7 cellular contexts compared by ENCODE assay signal in the genomic region with DNA sequence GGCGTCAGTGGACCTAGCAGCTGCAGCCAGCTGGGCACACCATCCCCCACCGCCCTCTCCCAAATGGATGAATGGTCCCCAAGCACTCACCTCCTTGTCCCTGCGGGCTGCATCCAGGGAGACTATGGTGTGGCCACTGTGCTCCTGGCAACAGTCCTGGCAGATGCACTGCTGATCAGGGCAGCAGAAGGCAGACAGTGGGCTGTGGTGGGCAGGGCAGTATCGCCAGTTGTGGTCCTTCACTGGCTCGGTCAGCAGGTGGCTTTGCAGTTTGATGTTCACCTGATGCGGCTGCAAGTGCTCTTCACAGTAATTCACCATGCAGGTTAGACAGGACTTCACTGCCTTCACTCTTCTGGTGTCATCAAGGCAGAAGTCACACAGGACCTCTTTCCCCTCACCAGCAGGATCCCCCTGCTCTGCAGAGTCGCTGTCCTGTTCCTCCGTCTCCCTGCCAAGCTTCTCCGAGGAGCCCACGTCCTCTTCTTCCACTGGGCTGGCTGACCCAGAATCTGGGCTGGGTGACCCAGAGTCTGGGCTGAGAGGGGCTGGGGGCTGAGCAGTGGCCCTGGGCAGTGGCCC. TPM values are rescaled to one million over a fixed set of nuclear protein-coding genes. Genes with fewer than 3 reads are reported as not detected.
DNase-seq lines count a peak whose midpoint lies in the region; ATAC-seq and TF ChIP-seq lines count a peak whose summit lies in the region.

No MANE protein-coding gene starts in this region.

- H3K4me3 ChIP-seq in HCT116 (replicated peaks in 1 of 2; ENCODE audit: low read depth in 1 of 2, low read length in 2 of 2) (peak overlapping the region; percentile 41 to 58), smooth muscle cell (peak overlapping the region; percentile 49)

- WGBS in smooth muscle cell (ENCODE audit: low lambda C conversion rate), result 55% methylated on average over 10 of the region's 10 CpGs

- RAD21 ChIA-PET in HCT116 (lab: Charles Lee; ENCODE audit: low non-redundant PET in 1 of 2, low total read pairs in 2 of 2, uncharacterized antibody in 2 of 2, unreplicated experiment in 2 of 2), result no interaction called here

- DNase-seq in HCT116 (ENCODE audit: low read depth, low spot score), result no peak
- peak; percentile 35 for DNase-seq in SK-N-DZ (ENCODE audit: low spot score)
- peak; percentile 76 for DNase-seq in cardiac septum (ENCODE audit: low spot score)
- DNase-seq in smooth muscle cell (lab: John Stamatoyannopoulos, UW; ENCODE audit: unreplicated experiment), result no peak
- DNase-seq in activated effector memory CD4-positive, alpha-beta T cell treated with anti-CD3 and anti-CD28 coated beads, Interleukin-2, amount 50 U/mL, for 16 hours, result no peak
- DNase-seq in NK-92 (lab: John Stamatoyannopoulos, UW; ENCODE audit: unreplicated experiment), result no peak
- DNase-seq in RKO (ENCODE audit: low spot score), result no peak

- H3K36me3 ChIP-seq in HCT116 (ENCODE audit: control insufficient read depth in 1 of 2, insufficient read depth in 2 of 2, low read length in 2 of 2) (no peaks in the 10 kb centered on the region; a peak in 1 of 4 replicates), smooth muscle cell (ENCODE audit: low read depth) (no peaks in the 10 kb centered on the region)

- H3K4me1 ChIP-seq in HCT116 (ENCODE audit: control insufficient read depth in 1 of 2, insufficient read depth in 2 of 2, low read length in 2 of 2), result peaks cover 55 to 81% of the 10 kb centered on the region in 2 experiments
- H3K4me1 ChIP-seq in smooth muscle cell (ENCODE audit: low read depth), result peaks cover 22% of the 10 kb centered on the region

- ATAC-seq in HCT116, result peak; percentile 23

- H3K9ac ChIP-seq in HCT116 (ENCODE audit: low read length) (peak overlapping the region; percentile 75), smooth muscle cell (ENCODE audit: low read depth) (peak overlapping the region; percentile 64)

- H3K9me3 ChIP-seq in HCT116 (ENCODE audit: control insufficient read depth in 1 of 2, insufficient read depth in 1 of 2, low read depth in 1 of 2, low read length in 2 of 2) (no peaks in the 10 kb centered on the region), smooth muscle cell (replicated peaks; ENCODE audit: low read depth) (no peaks in the 10 kb centered on the region)

- intact Hi-C loops in HCT116 (cut with micrococcal nuclease), result no loop called here
- intact Hi-C loops in cardiac septum (cut with DNase I), result no loop called here

- TF ChIP-seq CTCF in HCT116 (IDR thresholded peaks at IDR 0.05 in 2 of 3, conservative IDR thresholded peaks at IDR 0.05 in 1 of 3; ENCODE audit: borderline replicate concordance in 1 of 3, insufficient read depth in 1 of 3, low read depth in 2 of 3, low read length in 2 of 3) (no peak), smooth muscle cell (IDR thresholded peaks at IDR 0.05; ENCODE audit: borderline replicate concordance, insufficient read depth, poor library complexity, severe bottlenecking) (no peak)

- H3K4me2 ChIP-seq in HCT116 (ENCODE audit: low read length), result peak overlapping the region; percentile 97
- peak overlapping the region; percentile 86 for H3K4me2 ChIP-seq in smooth muscle cell

- H3K9me2 ChIP-seq in HCT116 (ENCODE audit: insufficient read depth), result no peaks in the 10 kb centered on the region

- no peak for TF ChIP-seq POLR2A in HCT116 (IDR thresholded peaks at IDR 0.05; ENCODE audit: borderline replicate concordance, extremely low read depth, insufficient read depth, insufficient read length)

- H3K27ac ChIP-seq in HCT116 (ENCODE audit: low read depth, low read length) (peak overlapping the region; percentile 75), smooth muscle cell (ENCODE audit: low read depth) (peak overlapping the region; percentile 79)

- H3K27me3 ChIP-seq in HCT116 (ENCODE audit: insufficient read depth, low read length), result no peaks in the 10 kb centered on the region
- no peaks in the 10 kb centered on the region for H3K27me3 ChIP-seq in smooth muscle cell (ENCODE audit: low read depth)

- H3F3A ChIP-seq in smooth muscle cell (ENCODE audit: low read depth), result peaks cover 3% of the 10 kb centered on the region

- H2AFZ ChIP-seq in HCT116 (ENCODE audit: low read depth, low read length, poor library complexity, severe bottlenecking) (no peak overlapping the region), smooth muscle cell (ENCODE audit: low read depth) (no peak overlapping the region)

- CTCF ChIA-PET in HCT116 (lab: Charles Lee), result no interaction called here

- H3K79me2 ChIP-seq in HCT116 (ENCODE audit: insufficient read depth, low read length) (peaks cover 16% of the 10 kb centered on the region; the same call in 1 of the 2 replicates), smooth muscle cell (ENCODE audit: low read depth) (peaks cover 17% of the 10 kb centered on the region)

- BruUV-seq in HCT116 (replicated peaks; lab: Mats Ljungman, UMichigan), result TSS peak; percentile 56

- POLR2A ChIA-PET in HCT116 (lab: Charles Lee), result interaction anchor here (1.2 kb wide), 1 partner anchor 348 kb away, joined by 4 read pairs; a partner anchor contains a TSS

- no peak for TF ChIP-seq RAD21 in HCT116 (IDR thresholded peaks at IDR 0.05; ENCODE audit: low read depth)

- H4K20me1 ChIP-seq in HCT116 (ENCODE audit: insufficient read depth) (no peaks in the 10 kb centered on the region), smooth muscle cell (ENCODE audit: low read depth) (no peaks in the 10 kb centered on the region)

TF ChIP-seq in HCT116, 20 proteins besides CTCF, POLR2A, EP300 and RAD21:
- TF ChIP-seq EZH2 (IDR thresholded peaks at IDR 0.05), result no peak
- TF ChIP-seq, protein P1, sequence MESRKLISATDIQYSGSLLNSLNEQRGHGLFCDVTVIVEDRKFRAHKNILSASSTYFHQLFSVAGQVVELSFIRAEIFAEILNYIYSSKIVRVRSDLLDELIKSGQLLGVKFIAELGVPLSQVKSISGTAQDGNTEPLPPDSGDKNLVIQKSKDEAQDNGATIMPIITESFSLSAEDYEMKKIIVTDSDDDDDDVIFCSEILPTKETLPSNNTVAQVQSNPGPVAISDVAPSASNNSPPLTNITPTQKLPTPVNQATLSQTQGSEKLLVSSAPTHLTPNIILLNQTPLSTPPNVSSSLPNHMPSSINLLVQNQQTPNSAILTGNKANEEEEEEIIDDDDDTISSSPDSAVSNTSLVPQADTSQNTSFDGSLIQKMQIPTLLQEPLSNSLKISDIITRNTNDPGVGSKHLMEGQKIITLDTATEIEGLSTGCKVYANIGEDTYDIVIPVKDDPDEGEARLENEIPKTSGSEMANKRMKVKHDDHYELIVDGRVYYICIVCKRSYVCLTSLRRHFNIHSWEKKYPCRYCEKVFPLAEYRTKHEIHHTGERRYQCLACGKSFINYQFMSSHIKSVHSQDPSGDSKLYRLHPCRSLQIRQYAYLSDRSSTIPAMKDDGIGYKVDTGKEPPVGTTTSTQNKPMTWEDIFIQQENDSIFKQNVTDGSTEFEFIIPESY (IDR thresholded peaks at IDR 0.05; ENCODE audit: extremely low read depth, insufficient replicate concordance, low read length), result no peak
- TF ChIP-seq, protein P2, sequence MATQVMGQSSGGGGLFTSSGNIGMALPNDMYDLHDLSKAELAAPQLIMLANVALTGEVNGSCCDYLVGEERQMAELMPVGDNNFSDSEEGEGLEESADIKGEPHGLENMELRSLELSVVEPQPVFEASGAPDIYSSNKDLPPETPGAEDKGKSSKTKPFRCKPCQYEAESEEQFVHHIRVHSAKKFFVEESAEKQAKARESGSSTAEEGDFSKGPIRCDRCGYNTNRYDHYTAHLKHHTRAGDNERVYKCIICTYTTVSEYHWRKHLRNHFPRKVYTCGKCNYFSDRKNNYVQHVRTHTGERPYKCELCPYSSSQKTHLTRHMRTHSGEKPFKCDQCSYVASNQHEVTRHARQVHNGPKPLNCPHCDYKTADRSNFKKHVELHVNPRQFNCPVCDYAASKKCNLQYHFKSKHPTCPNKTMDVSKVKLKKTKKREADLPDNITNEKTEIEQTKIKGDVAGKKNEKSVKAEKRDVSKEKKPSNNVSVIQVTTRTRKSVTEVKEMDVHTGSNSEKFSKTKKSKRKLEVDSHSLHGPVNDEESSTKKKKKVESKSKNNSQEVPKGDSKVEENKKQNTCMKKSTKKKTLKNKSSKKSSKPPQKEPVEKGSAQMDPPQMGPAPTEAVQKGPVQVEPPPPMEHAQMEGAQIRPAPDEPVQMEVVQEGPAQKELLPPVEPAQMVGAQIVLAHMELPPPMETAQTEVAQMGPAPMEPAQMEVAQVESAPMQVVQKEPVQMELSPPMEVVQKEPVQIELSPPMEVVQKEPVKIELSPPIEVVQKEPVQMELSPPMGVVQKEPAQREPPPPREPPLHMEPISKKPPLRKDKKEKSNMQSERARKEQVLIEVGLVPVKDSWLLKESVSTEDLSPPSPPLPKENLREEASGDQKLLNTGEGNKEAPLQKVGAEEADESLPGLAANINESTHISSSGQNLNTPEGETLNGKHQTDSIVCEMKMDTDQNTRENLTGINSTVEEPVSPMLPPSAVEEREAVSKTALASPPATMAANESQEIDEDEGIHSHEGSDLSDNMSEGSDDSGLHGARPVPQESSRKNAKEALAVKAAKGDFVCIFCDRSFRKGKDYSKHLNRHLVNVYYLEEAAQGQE (IDR thresholded peaks at IDR 0.05; ENCODE audit: low read depth), result no peak

RNA-seq across cellular contexts. Expression of a gene that starts 31.6 kb away (rescaled TPM):
- 1.2 TPM for total RNA-seq in HCT116 (2021; ENCODE audit: unreplicated experiment)
- 0.70 and 1.3 TPM in 2 replicates for polyA plus RNA-seq in HCT116 (2012)
- polyA plus RNA-seq in SK-N-DZ (2014; cell fraction: cytosol; rRNA removed), result 0.67 TPM in 1 of 2 replicates, not detected in the other
- polyA plus RNA-seq in SK-N-DZ (2014; cell fraction: nucleus; rRNA removed), result 4.2 and 4.3 TPM in 2 replicates
- total RNA-seq in cardiac septum, result 1.2 TPM
- 3.1 and 3.4 TPM in 2 replicates for total RNA-seq in smooth muscle cell
- 0.23 and 1.4 TPM in 2 replicates for polyA plus RNA-seq in smooth muscle cell

RNA-seq across cellular contexts. Expression of a gene that starts 33.0 kb away (rescaled TPM):
- total RNA-seq in HCT116 (2021; ENCODE audit: unreplicated experiment) (33.8 TPM), cardiac septum (22.6 TPM), smooth muscle cell (20.7 and 27.3 TPM in 2 replicates)
- 27.9 and 32.4 TPM in 2 replicates for polyA plus RNA-seq in HCT116 (2012)
- 47.6 and 49.0 TPM in 2 replicates for polyA plus RNA-seq in SK-N-DZ (2014; cell fraction: cytosol; rRNA removed)
- polyA plus RNA-seq in SK-N-DZ (2014; cell fraction: nucleus; rRNA removed), result 17.6 and 31.7 TPM in 2 replicates
- polyA plus RNA-seq in smooth muscle cell, result 29.7 and 43.0 TPM in 2 replicates

RNA-seq across cellular contexts. Expression of a gene that starts 48.5 kb away (rescaled TPM):
- total RNA-seq in HCT116 (2021; ENCODE audit: unreplicated experiment), result 37.0 TPM
- polyA plus RNA-seq in HCT116 (2012), result 13.0 and 13.1 TPM in 2 replicates
- 103 and 110 TPM in 2 replicates for polyA plus RNA-seq in SK-N-DZ (2014; cell fraction: cytosol; rRNA removed)
- polyA plus RNA-seq in SK-N-DZ (2014; cell fraction: nucleus; rRNA removed), result 70.0 and 80.3 TPM in 2 replicates
- total RNA-seq in cardiac septum, result 13.8 TPM
- total RNA-seq in smooth muscle cell, result 39.6 and 52.8 TPM in 2 replicates
- polyA plus RNA-seq in smooth muscle cell, result 9.2 and 17.9 TPM in 2 replicates

Comparison
In these comparisons a context has a peak if more than half of its experiments do, and no peak if none do; other contexts are left out.
1. DNase-seq: peak in SK-N-DZ (single experiment) and cardiac septum (single experiment); none in HCT116 (single experiment), smooth muscle cell (single experiment), activated effector memory CD4-positive, alpha-beta T cell treated with anti-CD3 and anti-CD28 coated beads, Interleukin-2, amount 50 U/mL, for 16 hours (single experiment), NK-92 (single experiment) and RKO (single experiment).